ENCODE assay signal across 9 cellular contexts in the genomic region with DNA sequence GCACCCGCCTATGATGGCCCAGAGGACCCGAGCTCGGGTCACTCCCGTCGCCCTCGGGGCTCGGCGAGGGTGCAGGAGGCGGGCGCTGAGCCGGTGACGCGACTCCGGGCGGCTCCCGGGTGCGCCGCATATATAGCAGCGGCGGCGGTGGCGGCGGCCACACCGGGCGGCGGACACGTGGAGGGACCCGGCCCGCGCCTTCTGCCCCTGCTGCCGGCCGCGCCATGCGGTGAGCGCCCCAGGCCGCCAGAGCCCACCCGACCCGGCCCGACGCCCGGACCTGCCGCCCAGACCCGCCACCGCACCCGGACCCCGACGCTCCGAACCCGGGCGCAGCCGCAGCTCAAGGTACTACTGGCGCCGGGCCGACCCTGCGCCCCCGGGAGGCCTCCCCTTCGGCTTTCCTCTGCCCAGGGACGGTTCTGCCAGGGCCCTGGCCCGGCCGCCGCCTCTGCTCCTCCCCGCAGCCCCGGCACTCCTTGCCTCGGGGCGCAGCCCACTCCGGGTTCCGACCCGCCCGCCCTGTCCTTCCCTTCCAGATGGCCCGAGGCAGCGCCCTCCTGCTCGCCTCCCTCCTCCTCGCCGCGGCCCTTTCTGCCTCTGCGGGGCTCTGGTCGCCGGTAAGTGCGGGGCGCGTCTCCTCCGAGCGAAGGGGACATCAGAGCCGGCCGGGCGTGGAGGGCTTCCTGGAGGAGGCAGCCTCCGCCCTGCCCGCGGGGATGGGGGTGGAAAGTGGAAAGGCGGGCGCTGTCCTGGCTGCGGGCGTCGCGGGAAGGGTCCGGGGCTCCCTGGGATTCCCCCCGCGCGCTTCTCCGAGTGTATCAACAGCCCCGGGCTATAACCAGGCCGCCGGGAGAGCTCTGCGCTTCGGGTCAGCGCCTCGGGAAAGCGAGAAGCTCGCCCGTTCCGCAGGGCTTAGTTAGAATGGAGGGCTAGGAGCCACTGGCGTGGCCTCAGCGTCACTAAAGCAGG. TPM values are rescaled to one million over a fixed set of nuclear protein-coding genes. Genes with fewer than 3 reads are reported as not detected.
A peak's percentile ranks its signal among the peaks of the same experiment; 100 is the strongest.
DNase-seq lines count a peak whose midpoint lies in the region; ATAC-seq, FAIRE-seq and TF ChIP-seq lines count a peak whose summit lies in the region.
"Had no signal": no experiment of that assay in that cellular context is flagged by ENCODE, and none has a peak within 500 bp of the region (broad histone marks: within the 10 kb centered on the region; RNA-seq: fewer than 3 reads in every experiment).

Gene GAL, plus strand, starts transcription at position 160 of the 972 bp plus-strand sequence. Its CDS starts 380 bp downstream, at position 540.

- ATAC-seq in right lobe of liver: peak; percentile 24 to 40 (median 34)
- ATAC-seq in HepG2: no peak
- ATAC-seq in HG02981 (IDR thresholded peaks at IDR 0.05; ENCODE audit: unreplicated experiment): no peak

- H4K20me1 ChIP-seq in HepG2 (ENCODE audit: insufficient read depth, low read length): no peaks in the 10 kb centered on the region

- in situ Hi-C loops in HepG2 (cut with HindIII; ENCODE audit: extremely low pct_ligation_motif_present, low pct_unique_long_range_greater_than_20kb) (no loop called here), GM13976 (cut with MboI; ENCODE audit: low sequenced_read_pairs, unreplicated experiment) (no loop called here)

- no peak within 1 kb of the TSS for H2AFZ ChIP-seq in HepG2 (ENCODE audit: low read length)

- H3K4me1 ChIP-seq in right lobe of liver (peaks cover 0 to 10% (median 0%) of the 10 kb centered on the region in 4 donors), HepG2 (ENCODE audit: insufficient read depth, low read length) (peaks cover 8% of the 10 kb centered on the region; the same call in 1 of the 2 replicates), adipocyte (ENCODE audit: control insufficient read depth, insufficient read depth, low read length) (peaks cover 12% of the 10 kb centered on the region), urinary bladder (ENCODE audit: insufficient read depth) (no peaks in the 10 kb centered on the region)

- no peak within 1 kb of the TSS for H3K4me2 ChIP-seq in HepG2 (ENCODE audit: low read depth, low read length)

- DNase-seq in right lobe of liver (peak in 1 of 3 donors; percentile 40), HepG2 (ENCODE audit: low spot score) (no peak), adipocyte (ENCODE audit: low read depth) (peak; percentile 49), islet precursor cell (peak; percentile 59), GM13976 (ENCODE audit: low spot score) (no peak), NCI-H774 (lab: John Stamatoyannopoulos, UW) (no peak)

- no peak within 1 kb of the TSS for H3K27ac ChIP-seq in right lobe of liver
- H3K27ac ChIP-seq in HepG2 (ENCODE audit: extremely low read length, insufficient read depth, low read length): no peak within 1 kb of the TSS
- no peak within 1 kb of the TSS for H3K27ac ChIP-seq in urinary bladder (ENCODE audit: low read depth)

- TF ChIP-seq EP300 in HepG2 (IDR thresholded peaks at IDR 0.05; ENCODE audit: low read depth in 2 of 2, low read length in 2 of 2): no peak
- TF ChIP-seq EP300 in HepG2 (CRISPR knock-in tag; IDR thresholded peaks at IDR 0.05; ENCODE audit: borderline replicate concordance): no peak

- 31% methylated on average over 15 of the region's 113 CpGs for WGBS in right lobe of liver (ENCODE audit: insufficient coverage, low coverage, low lambda C conversion rate, missing lambda C conversion rate)
- 63% methylated on average over 38 of the region's 113 CpGs for WGBS in HepG2 (ENCODE audit: low lambda C conversion rate)
- WGBS in urinary bladder: 4% methylated on average over 113 of the region's 113 CpGs

- H3K4me3 ChIP-seq in right lobe of liver: peak within 1 kb of the TSS in 1 of 3 donors; percentile 26
- H3K4me3 ChIP-seq in HepG2 (replicated peaks in 1 of 3; ENCODE audit: insufficient read depth in 1 of 3, low read depth in 2 of 3, low read length in 3 of 3): no peak within 1 kb of the TSS
- H3K4me3 ChIP-seq in adipocyte (ENCODE audit: low read length): peak within 1 kb of the TSS; percentile 37
- H3K4me3 ChIP-seq in urinary bladder (ENCODE audit: low read depth, low read length): peak within 1 kb of the TSS; percentile 21

- intact Hi-C loops in right lobe of liver (cut with DNase I): no loop called here
- intact Hi-C loops in HepG2 (cut with micrococcal nuclease; ENCODE audit: unreplicated experiment): no loop called here

- TF ChIP-seq POLR2A in right lobe of liver (IDR thresholded peaks at IDR 0.05) (no peak), HepG2 (IDR thresholded peaks at IDR 0.05; ENCODE audit: insufficient read depth in 1 of 2, low read depth in 2 of 2, low read length in 2 of 2) (no peak)

- no TSS peak for BruUV-seq in HepG2 (replicated peaks; lab: Mats Ljungman, UMichigan)

- H3K9me3 ChIP-seq in right lobe of liver (no peaks in the 10 kb centered on the region), HepG2 (ENCODE audit: low read length) (no peaks in the 10 kb centered on the region), adipocyte (ENCODE audit: control insufficient read depth, low read length) (no peaks in the 10 kb centered on the region)

- TF ChIP-seq CTCF in right lobe of liver (IDR thresholded peaks at IDR 0.05) (no peak), HepG2 (CRISPR knock-in tag; IDR thresholded peaks at IDR 0.05) (no peak), GM13976 (IDR thresholded peaks at IDR 0.05; ENCODE audit: borderline replicate concordance, control extremely low read depth, extremely low read depth, insufficient read depth, missing control alignments) (no peak)

- no peak for FAIRE-seq in HepG2 (lab: Jason Lieb, UNC)
- FAIRE-seq: endometrium had no signal

- H3K79me2 ChIP-seq in HepG2 (ENCODE audit: insufficient read depth, low read length): no peaks in the 10 kb centered on the region

- CTCF ChIA-PET in HepG2 (lab: Yijun Ruan, JAX; ENCODE audit: low intra/inter-chr PET ratio, low total read pairs): no interaction called here

- no peak within 1 kb of the TSS for H3K9ac ChIP-seq in HepG2 (ENCODE audit: insufficient read depth, low read depth, low read length)
- no peak within 1 kb of the TSS for H3K9ac ChIP-seq in adipocyte (ENCODE audit: low read length)

- no peaks in the 10 kb centered on the region for H3K36me3 ChIP-seq in right lobe of liver
- H3K36me3 ChIP-seq in HepG2 (replicated peaks in 1 of 2; ENCODE audit: control insufficient read depth in 1 of 2, insufficient read depth in 2 of 2, low read length in 2 of 2): no peaks in the 10 kb centered on the region
- H3K36me3 ChIP-seq in adipocyte (ENCODE audit: control insufficient read depth, insufficient read depth, low read length, severe bottlenecking): no peaks in the 10 kb centered on the region
- no peaks in the 10 kb centered on the region for H3K36me3 ChIP-seq in urinary bladder (ENCODE audit: insufficient read depth)

- POLR2A ChIA-PET in HepG2 (lab: Yijun Ruan, JAX): no interaction called here

- H3K27me3 ChIP-seq in right lobe of liver (peaks cover 0 to 15% of the 10 kb centered on the region in 2 donors), HepG2 (ENCODE audit: control insufficient read depth in 1 of 2, insufficient read depth in 2 of 2, low read length in 2 of 2) (peaks cover 9 to 61% of the 10 kb centered on the region in 2 experiments), adipocyte (replicated peaks; ENCODE audit: control insufficient read depth, insufficient read depth, low read length) (peaks cover 44% of the 10 kb centered on the region)

- no peak for TF ChIP-seq RAD21 in HepG2 (CRISPR knock-in tag; IDR thresholded peaks at IDR 0.05)

TF ChIP-seq in HepG2, 621 proteins besides CTCF, POLR2A, EP300 and RAD21:
- TF ChIP-seq ZNF350 (CRISPR knock-in tag; IDR thresholded peaks at IDR 0.05; ENCODE audit: borderline replicate concordance, low read depth) (no peak), ZNF772 (CRISPR knock-in tag; IDR thresholded peaks at IDR 0.05) (no peak), NFRKB (IDR thresholded peaks at IDR 0.05) (no peak), ZNF20 (CRISPR knock-in tag; IDR thresholded peaks at IDR 0.05) (no peak), FOXA3 (CRISPR knock-in tag; IDR thresholded peaks at IDR 0.05) (no peak), ZSCAN29 (CRISPR knock-in tag; conservative IDR thresholded peaks at IDR 0.05) (no peak), TBX3 (IDR thresholded peaks at IDR 0.05; ENCODE audit: borderline replicate concordance) (no peak), NFE2 (CRISPR knock-in tag; IDR thresholded peaks at IDR 0.05) (no peak), ZNF709 (CRISPR knock-in tag; IDR thresholded peaks at IDR 0.05) (no peak), ZNF782 (CRISPR knock-in tag; IDR thresholded peaks at IDR 0.05; ENCODE audit: borderline replicate concordance) (no peak), PHF20 (CRISPR knock-in tag; IDR thresholded peaks at IDR 0.05) (no peak)

RNA-seq across cellular contexts. Expression of gene GAL, which starts in this region (rescaled TPM):
- total RNA-seq in right lobe of liver (under 1 TPM in 1 of 6 experiments, not detected in 5; 0.49 TPM), HepG2 (2016; rRNA removed; fragmentation: Illumina TruSeq; extraction: Trizol) (not detected in 2 replicates), urinary bladder (1.0 TPM)
- total RNA-seq in HepG2 (2016; cell fraction: cytosol; rRNA removed; fragmentation: Illumina TruSeq; extraction: Trizol; ENCODE audit: low read depth): not detected in 2 replicates
- total RNA-seq in HepG2 (2016; cell fraction: insoluble cytoplasmic fraction; rRNA removed; fragmentation: Illumina TruSeq; extraction: Trizol): not detected in 2 replicates
- not detected in 2 replicates for total RNA-seq in HepG2 (2016; cell fraction: membrane; rRNA removed; fragmentation: Illumina TruSeq; extraction: Trizol)
- not detected in 2 replicates for total RNA-seq in HepG2 (2016; cell fraction: nucleus; rRNA removed; fragmentation: Illumina TruSeq; extraction: Trizol)
- polyA plus RNA-seq in HepG2 (2011; rRNA removed) (not detected in 2 replicates), urinary bladder (8.7 TPM)
- not detected in 2 replicates for polyA plus RNA-seq in HepG2 (2011; cell fraction: cytosol; rRNA removed)
- polyA plus RNA-seq in HepG2 (2011; cell fraction: nucleus; rRNA removed): not detected in 2 replicates
- polyA plus RNA-seq in HepG2 (2012): not detected in 2 replicates
- not detected in 2 replicates for polyA plus RNA-seq in HepG2 (2016; cell fraction: cytosol; fragmentation: Illumina TruSeq; extraction: Trizol; ENCODE audit: low read depth)
- not detected in 2 replicates for polyA plus RNA-seq in HepG2 (2016; cell fraction: insoluble cytoplasmic fraction; fragmentation: Illumina TruSeq; extraction: Trizol; ENCODE audit: low read depth)
- polyA plus RNA-seq in HepG2 (2016; cell fraction: membrane; fragmentation: Illumina TruSeq; extraction: Trizol; ENCODE audit: low read depth): not detected in 2 replicates
- polyA plus RNA-seq in HepG2 (2016; cell fraction: nucleus; fragmentation: Illumina TruSeq; extraction: Trizol; ENCODE audit: insufficient read depth, low read depth): not detected in 2 replicates
- polyA minus RNA-seq in HepG2 (2011; rRNA and poly(A)+ RNA removed; ENCODE audit: low replicate concordance): 53.8 TPM in 1 of 2 replicates, not detected in the other
- not detected in 2 replicates for polyA minus RNA-seq in HepG2 (2011; cell fraction: cytosol; rRNA and poly(A)+ RNA removed)
- polyA minus RNA-seq in HepG2 (2011; cell fraction: nucleus; rRNA and poly(A)+ RNA removed): not detected in 2 replicates

Comparison
In these comparisons a context has a peak if more than half of its experiments do, and no peak if none do; other contexts are left out.
1. Peak in ATAC-seq in right lobe of liver; RNA of the gene not detected or under 1 TPM.
2. DNase-seq: peak in adipocyte (single experiment) and islet precursor cell (single experiment); none in HepG2 (single experiment), GM13976 (single experiment) and NCI-H774 (single experiment).
3. H3K4me3 ChIP-seq: peak in adipocyte (single experiment) and urinary bladder (single experiment); none in HepG2 (0 of 3).